ENCODE assay signal across 1 cellular context in genomic region chr11:7590529-7590928, GRCh38.
TF ChIP-seq lines count a peak whose summit lies in the region.

No MANE protein-coding gene starts in this region.

TF ChIP-seq in HepG2, 621 proteins besides CTCF, POLR2A, EP300 and RAD21 (continued from another document):
- TF ChIP-seq ZSCAN5A (CRISPR knock-in tag; IDR thresholded peaks at IDR 0.05; ENCODE audit: borderline replicate concordance) (no peak), ZNF253 (CRISPR knock-in tag; IDR thresholded peaks at IDR 0.05; ENCODE audit: borderline replicate concordance) (no peak), SMC3 (IDR thresholded peaks at IDR 0.05; ENCODE audit: low read length) (no peak), ZNF24 (IDR thresholded peaks at IDR 0.05) (no peak), HMGXB4 (CRISPR knock-in tag; IDR thresholded peaks at IDR 0.05; ENCODE audit: borderline replicate concordance in 1 of 2, low read depth in 1 of 2) (no peak), NRL (CRISPR knock-in tag; IDR thresholded peaks at IDR 0.05; ENCODE audit: borderline replicate concordance) (no peak), TEF (CRISPR knock-in tag; IDR thresholded peaks at IDR 0.05) (no peak), IRF1 (CRISPR knock-in tag; IDR thresholded peaks at IDR 0.05; ENCODE audit: low read depth) (no peak), ZNF883 (CRISPR knock-in tag; IDR thresholded peaks at IDR 0.05; ENCODE audit: not compliant biosample characterization) (no peak), AHDC1 (CRISPR knock-in tag; IDR thresholded peaks at IDR 0.05; ENCODE audit: borderline replicate concordance) (no peak)
TF ChIP-seq in HepG2: peak in this region for 0.
